In the genomic region with DNA sequence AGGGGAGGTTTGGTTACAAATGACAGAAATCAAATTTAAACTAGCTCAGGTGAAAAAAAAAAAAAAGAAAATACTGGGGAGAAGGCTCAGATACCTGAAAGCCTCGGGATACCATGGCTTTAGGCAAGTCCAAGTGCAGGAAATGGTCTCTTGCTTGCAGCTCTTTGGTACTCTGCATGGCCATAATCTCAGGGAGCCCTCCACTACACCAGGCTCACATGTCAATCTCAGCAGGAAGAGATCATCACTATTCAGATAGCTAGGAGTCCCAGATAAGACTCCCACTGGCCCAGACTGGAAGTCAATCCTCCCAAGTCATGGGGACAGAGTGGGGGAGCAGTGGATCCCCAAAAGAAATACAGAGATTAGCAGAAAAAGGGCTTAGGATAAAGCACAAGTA, we compare ENCODE assay signal across 1 cellular context.
TF ChIP-seq lines count a peak whose summit lies in the region.

No MANE protein-coding gene starts in this region.

TF ChIP-seq in K562, 482 proteins besides CTCF, POLR2A, EP300 and RAD21 (continued from another document and continues in another):
- 0 out of 4 replicates have a peak, but pooled peaks of 1 of the 2 experiments have one; percentile 20 for TF ChIP-seq MNT (conservative IDR thresholded peaks at IDR 0.05)
- no peak for TF ChIP-seq ZBTB7A (IDR thresholded peaks at IDR 0.05; ENCODE audit: borderline replicate concordance, control insufficient read depth, low read depth, low read length)
- no peak for TF ChIP-seq THRB (CRISPR knock-in tag; conservative IDR thresholded peaks at IDR 0.05)
- TF ChIP-seq POLR3A (IDR thresholded peaks at IDR 0.05; ENCODE audit: borderline replicate concordance, extremely low read depth, insufficient read depth, insufficient read length) = no peak
- TF ChIP-seq STAT5A (IDR thresholded peaks at IDR 0.05; ENCODE audit: borderline replicate concordance, low read length) = 0 out of 2 replicates have a peak, but pooled peaks have one; percentile 23
- TF ChIP-seq NFE2L1 (tag; IDR thresholded peaks at IDR 0.05; ENCODE audit: borderline replicate concordance, low read depth) = no peak
- peak in 1 of 2 experiments; percentile 82; a peak in 2 of 4 replicates for TF ChIP-seq HDAC1 (IDR thresholded peaks at IDR 0.05)
- TF ChIP-seq ZNF766 (CRISPR knock-in tag; conservative IDR thresholded peaks at IDR 0.05) = no peak
- TF ChIP-seq BRCA1 (IDR thresholded peaks at IDR 0.05) = no peak
- TF ChIP-seq BRCA1 (CRISPR knock-in tag; IDR thresholded peaks at IDR 0.05) = no peak
- TF ChIP-seq, protein P1, sequence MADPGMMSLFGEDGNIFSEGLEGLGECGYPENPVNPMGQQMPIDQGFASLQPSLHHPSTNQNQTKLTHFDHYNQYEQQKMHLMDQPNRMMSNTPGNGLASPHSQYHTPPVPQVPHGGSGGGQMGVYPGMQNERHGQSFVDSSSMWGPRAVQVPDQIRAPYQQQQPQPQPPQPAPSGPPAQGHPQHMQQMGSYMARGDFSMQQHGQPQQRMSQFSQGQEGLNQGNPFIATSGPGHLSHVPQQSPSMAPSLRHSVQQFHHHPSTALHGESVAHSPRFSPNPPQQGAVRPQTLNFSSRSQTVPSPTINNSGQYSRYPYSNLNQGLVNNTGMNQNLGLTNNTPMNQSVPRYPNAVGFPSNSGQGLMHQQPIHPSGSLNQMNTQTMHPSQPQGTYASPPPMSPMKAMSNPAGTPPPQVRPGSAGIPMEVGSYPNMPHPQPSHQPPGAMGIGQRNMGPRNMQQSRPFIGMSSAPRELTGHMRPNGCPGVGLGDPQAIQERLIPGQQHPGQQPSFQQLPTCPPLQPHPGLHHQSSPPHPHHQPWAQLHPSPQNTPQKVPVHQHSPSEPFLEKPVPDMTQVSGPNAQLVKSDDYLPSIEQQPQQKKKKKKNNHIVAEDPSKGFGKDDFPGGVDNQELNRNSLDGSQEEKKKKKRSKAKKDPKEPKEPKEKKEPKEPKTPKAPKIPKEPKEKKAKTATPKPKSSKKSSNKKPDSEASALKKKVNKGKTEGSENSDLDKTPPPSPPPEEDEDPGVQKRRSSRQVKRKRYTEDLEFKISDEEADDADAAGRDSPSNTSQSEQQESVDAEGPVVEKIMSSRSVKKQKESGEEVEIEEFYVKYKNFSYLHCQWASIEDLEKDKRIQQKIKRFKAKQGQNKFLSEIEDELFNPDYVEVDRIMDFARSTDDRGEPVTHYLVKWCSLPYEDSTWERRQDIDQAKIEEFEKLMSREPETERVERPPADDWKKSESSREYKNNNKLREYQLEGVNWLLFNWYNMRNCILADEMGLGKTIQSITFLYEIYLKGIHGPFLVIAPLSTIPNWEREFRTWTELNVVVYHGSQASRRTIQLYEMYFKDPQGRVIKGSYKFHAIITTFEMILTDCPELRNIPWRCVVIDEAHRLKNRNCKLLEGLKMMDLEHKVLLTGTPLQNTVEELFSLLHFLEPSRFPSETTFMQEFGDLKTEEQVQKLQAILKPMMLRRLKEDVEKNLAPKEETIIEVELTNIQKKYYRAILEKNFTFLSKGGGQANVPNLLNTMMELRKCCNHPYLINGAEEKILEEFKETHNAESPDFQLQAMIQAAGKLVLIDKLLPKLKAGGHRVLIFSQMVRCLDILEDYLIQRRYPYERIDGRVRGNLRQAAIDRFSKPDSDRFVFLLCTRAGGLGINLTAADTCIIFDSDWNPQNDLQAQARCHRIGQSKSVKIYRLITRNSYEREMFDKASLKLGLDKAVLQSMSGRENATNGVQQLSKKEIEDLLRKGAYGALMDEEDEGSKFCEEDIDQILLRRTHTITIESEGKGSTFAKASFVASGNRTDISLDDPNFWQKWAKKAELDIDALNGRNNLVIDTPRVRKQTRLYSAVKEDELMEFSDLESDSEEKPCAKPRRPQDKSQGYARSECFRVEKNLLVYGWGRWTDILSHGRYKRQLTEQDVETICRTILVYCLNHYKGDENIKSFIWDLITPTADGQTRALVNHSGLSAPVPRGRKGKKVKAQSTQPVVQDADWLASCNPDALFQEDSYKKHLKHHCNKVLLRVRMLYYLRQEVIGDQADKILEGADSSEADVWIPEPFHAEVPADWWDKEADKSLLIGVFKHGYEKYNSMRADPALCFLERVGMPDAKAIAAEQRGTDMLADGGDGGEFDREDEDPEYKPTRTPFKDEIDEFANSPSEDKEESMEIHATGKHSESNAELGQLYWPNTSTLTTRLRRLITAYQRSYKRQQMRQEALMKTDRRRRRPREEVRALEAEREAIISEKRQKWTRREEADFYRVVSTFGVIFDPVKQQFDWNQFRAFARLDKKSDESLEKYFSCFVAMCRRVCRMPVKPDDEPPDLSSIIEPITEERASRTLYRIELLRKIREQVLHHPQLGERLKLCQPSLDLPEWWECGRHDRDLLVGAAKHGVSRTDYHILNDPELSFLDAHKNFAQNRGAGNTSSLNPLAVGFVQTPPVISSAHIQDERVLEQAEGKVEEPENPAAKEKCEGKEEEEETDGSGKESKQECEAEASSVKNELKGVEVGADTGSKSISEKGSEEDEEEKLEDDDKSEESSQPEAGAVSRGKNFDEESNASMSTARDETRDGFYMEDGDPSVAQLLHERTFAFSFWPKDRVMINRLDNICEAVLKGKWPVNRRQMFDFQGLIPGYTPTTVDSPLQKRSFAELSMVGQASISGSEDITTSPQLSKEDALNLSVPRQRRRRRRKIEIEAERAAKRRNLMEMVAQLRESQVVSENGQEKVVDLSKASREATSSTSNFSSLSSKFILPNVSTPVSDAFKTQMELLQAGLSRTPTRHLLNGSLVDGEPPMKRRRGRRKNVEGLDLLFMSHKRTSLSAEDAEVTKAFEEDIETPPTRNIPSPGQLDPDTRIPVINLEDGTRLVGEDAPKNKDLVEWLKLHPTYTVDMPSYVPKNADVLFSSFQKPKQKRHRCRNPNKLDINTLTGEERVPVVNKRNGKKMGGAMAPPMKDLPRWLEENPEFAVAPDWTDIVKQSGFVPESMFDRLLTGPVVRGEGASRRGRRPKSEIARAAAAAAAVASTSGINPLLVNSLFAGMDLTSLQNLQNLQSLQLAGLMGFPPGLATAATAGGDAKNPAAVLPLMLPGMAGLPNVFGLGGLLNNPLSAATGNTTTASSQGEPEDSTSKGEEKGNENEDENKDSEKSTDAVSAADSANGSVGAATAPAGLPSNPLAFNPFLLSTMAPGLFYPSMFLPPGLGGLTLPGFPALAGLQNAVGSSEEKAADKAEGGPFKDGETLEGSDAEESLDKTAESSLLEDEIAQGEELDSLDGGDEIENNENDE (IDR thresholded peaks at IDR 0.05; ENCODE audit: low read depth, low read length) = no peak
- TF ChIP-seq XRCC5 (IDR thresholded peaks at IDR 0.05; ENCODE audit: low read depth, low read length) = no peak
- no peak for TF ChIP-seq MCM2 (IDR thresholded peaks at IDR 0.05; ENCODE audit: low read depth)
- no peak for TF ChIP-seq SAFB (IDR thresholded peaks at IDR 0.05; ENCODE audit: borderline replicate concordance, low read depth, low read length)
- no peak for TF ChIP-seq ZNF274 (IDR thresholded peaks at IDR 0.05; ENCODE audit: borderline replicate concordance, low read depth, low read length)
- no peak for TF ChIP-seq ZFX (CRISPR knock-in tag; IDR thresholded peaks at IDR 0.05)
- no peak for TF ChIP-seq SLC30A9 (CRISPR knock-in tag; IDR thresholded peaks at IDR 0.05)
- no peak for TF ChIP-seq HDGF (IDR thresholded peaks at IDR 0.05)
- TF ChIP-seq HEY1 (CRISPR knock-in tag; IDR thresholded peaks at IDR 0.05; ENCODE audit: borderline replicate concordance) = no peak
- TF ChIP-seq ZNF316 (IDR thresholded peaks at IDR 0.05) = no peak
- no peak for TF ChIP-seq ILK (tag; IDR thresholded peaks at IDR 0.05; ENCODE audit: borderline replicate concordance, low read depth)
- peak; percentile 90 for TF ChIP-seq CBFA2T3 (IDR thresholded peaks at IDR 0.05)
- peak; percentile 51 to 55; a peak in 2 of 4 replicates for TF ChIP-seq TRIM24 (IDR thresholded peaks at IDR 0.05)
- TF ChIP-seq LEF1 (IDR thresholded peaks at IDR 0.05) = no peak
- TF ChIP-seq KAT8 (IDR thresholded peaks at IDR 0.05; ENCODE audit: low read depth) = no peak
- TF ChIP-seq WHSC1 (IDR thresholded peaks at IDR 0.05; ENCODE audit: low read length) = no peak
- TF ChIP-seq LARP7 (IDR thresholded peaks at IDR 0.05) = no peak
- peak; percentile 50; the same call in 1 of the 2 replicates for TF ChIP-seq TAL1 (IDR thresholded peaks at IDR 0.05)
- no peak for TF ChIP-seq CUX1 (CRISPR knock-in tag; IDR thresholded peaks at IDR 0.05)
- TF ChIP-seq ZNF668 (CRISPR knock-in tag; IDR thresholded peaks at IDR 0.05) = no peak
- TF ChIP-seq LCOR (CRISPR knock-in tag; IDR thresholded peaks at IDR 0.05) = no peak
- TF ChIP-seq POLR2H (tag; IDR thresholded peaks at IDR 0.05; ENCODE audit: low read depth) = no peak
- no peak for TF ChIP-seq ZNF57 (CRISPR knock-in tag; IDR thresholded peaks at IDR 0.05)
- no peak for TF ChIP-seq OTX1 (CRISPR knock-in tag; IDR thresholded peaks at IDR 0.05)
- TF ChIP-seq RAD51 (IDR thresholded peaks at IDR 0.05; ENCODE audit: borderline replicate concordance, low read depth) = no peak
- no peak for TF ChIP-seq IFI16 (CRISPR knock-in tag; IDR thresholded peaks at IDR 0.05)
- TF ChIP-seq, protein P2, sequence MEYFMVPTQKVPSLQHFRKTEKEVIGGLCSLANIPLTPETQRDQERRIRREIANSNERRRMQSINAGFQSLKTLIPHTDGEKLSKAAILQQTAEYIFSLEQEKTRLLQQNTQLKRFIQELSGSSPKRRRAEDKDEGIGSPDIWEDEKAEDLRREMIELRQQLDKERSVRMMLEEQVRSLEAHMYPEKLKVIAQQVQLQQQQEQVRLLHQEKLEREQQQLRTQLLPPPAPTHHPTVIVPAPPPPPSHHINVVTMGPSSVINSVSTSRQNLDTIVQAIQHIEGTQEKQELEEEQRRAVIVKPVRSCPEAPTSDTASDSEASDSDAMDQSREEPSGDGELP (CRISPR knock-in tag; IDR thresholded peaks at IDR 0.05; ENCODE audit: borderline replicate concordance) = no peak
- no peak for TF ChIP-seq BRF1 (IDR thresholded peaks at IDR 0.05; ENCODE audit: borderline replicate concordance, extremely low read depth, insufficient read length)
- TF ChIP-seq IRF2 (CRISPR knock-in tag; IDR thresholded peaks at IDR 0.05) = no peak
- peak; percentile 95 for TF ChIP-seq KDM1A (IDR thresholded peaks at IDR 0.05)
- no peak for TF ChIP-seq SMAD2 (IDR thresholded peaks at IDR 0.05; ENCODE audit: low read depth, low read length)
- no peak for TF ChIP-seq SRSF7 (optimal IDR thresholded peaks at IDR 0.05; ENCODE audit: low read depth, low read length)
- no peak for TF ChIP-seq HDAC6 (IDR thresholded peaks at IDR 0.05; ENCODE audit: low read depth, low read length)
- TF ChIP-seq FOXA3 (CRISPR knock-in tag; conservative IDR thresholded peaks at IDR 0.05 in 1 of 2, IDR thresholded peaks at IDR 0.05 in 1 of 2) = no peak
- no peak for TF ChIP-seq NCOA6 (IDR thresholded peaks at IDR 0.05)
- peak; percentile 59; the same call in 1 of the 2 replicates for TF ChIP-seq KLF16 (IDR thresholded peaks at IDR 0.05)
- no peak for TF ChIP-seq ELF1 (tag; IDR thresholded peaks at IDR 0.05)
- TF ChIP-seq TCF3 (CRISPR knock-in tag; IDR thresholded peaks at IDR 0.05) = peak; percentile 73
- no peak for TF ChIP-seq TCFL5 (CRISPR knock-in tag; conservative IDR thresholded peaks at IDR 0.05)
- TF ChIP-seq FOS (IDR thresholded peaks at IDR 0.05; ENCODE audit: extremely low read depth, insufficient read length) = no peak
- TF ChIP-seq JUNB (CRISPR knock-in tag; conservative IDR thresholded peaks at IDR 0.05) = no peak
